Comparison of ENCODE assay signal across 16 cellular contexts in genomic region chr3:188126931-188127330, GRCh38. TPM values are rescaled to one million over a fixed set of nuclear protein-coding genes. Genes with fewer than 3 reads are reported as not detected.
DNase-seq lines count a peak whose midpoint lies in the region; ATAC-seq and TF ChIP-seq lines count a peak whose summit lies in the region.
"Had no signal": no experiment of that assay in that cellular context is flagged by ENCODE, and none has a peak within 500 bp of the region (broad histone marks: within the 10 kb centered on the region; RNA-seq: fewer than 3 reads in every experiment).

No MANE protein-coding gene starts in this region.

- intact Hi-C loops in Right ventricle myocardium inferior (cut with DNase I) (no loop called here), cardiac septum (cut with DNase I) (no loop called here), psoas muscle (cut with DNase I) (no loop called here), aorta (cut with DNase I) (loop anchor here in 1 of 2 donors (5.0 kb wide), 1 partner anchor 65 kb away; no protein-coding TSS in a partner anchor)

- ATAC-seq in Right ventricle myocardium inferior = peak; percentile 89
- ATAC-seq in psoas muscle = peak; percentile 13 to 38 (median 36)
- ATAC-seq in aorta (ENCODE audit: low FRiP score) = no peak
- no peak for ATAC-seq in HG03432 (IDR thresholded peaks at IDR 0.05; ENCODE audit: unreplicated experiment)

- H3K36me3 ChIP-seq in right atrium auricular region (no peaks in the 10 kb centered on the region), psoas muscle (ENCODE audit: insufficient read depth in 1 of 2, low read depth in 1 of 2) (no peaks in the 10 kb centered on the region), aorta (ENCODE audit: control insufficient read depth in 1 of 2, insufficient read depth in 2 of 2, low read length in 1 of 2) (no peaks in the 10 kb centered on the region)

- H3K27me3 ChIP-seq in right atrium auricular region = no peaks in the 10 kb centered on the region
- H3K27me3 ChIP-seq in psoas muscle (ENCODE audit: insufficient read depth in 3 of 3, low read length in 2 of 3) = no peaks in the 10 kb centered on the region
- H3K27me3 ChIP-seq in aorta (ENCODE audit: control insufficient read depth in 1 of 2, insufficient read depth in 2 of 2, low read length in 1 of 2) = no peaks in the 10 kb centered on the region

- peaks cover 8% of the 10 kb centered on the region for H3K4me1 Mint-ChIP-seq in T-helper 2 cell treated with Interferon-gamma antibody and Interleukin-4, amounts not matched to agents 5 μg/mL and 100 μg/mL, for 36 hours (ENCODE audit: low read depth)

- H3K27ac ChIP-seq in right atrium auricular region (peak overlapping the region; percentile 69 to 76), psoas muscle (peak overlapping the region; percentile 32), aorta (ENCODE audit: low read depth in 1 of 2, low read length in 2 of 2) (peak overlapping the region; percentile 15 to 69)
- H3K27ac ChIP-seq: 22Rv1 had no signal

- DNase-seq in Right ventricle myocardium inferior (ENCODE audit: missing footprints) (no peak), cardiac septum (ENCODE audit: low spot score) (no peak), right atrium auricular region (ENCODE audit: low spot score) (no peak), psoas muscle (no peak), aorta (no peak), SIG-M5 treated with dmso at 0.1 percent for 504 hours (lab: John Stamatoyannopoulos, UW; ENCODE audit: unreplicated experiment) (no peak)
- DNase-seq in T-helper 2 cell treated with Interferon-gamma antibody and Interleukin-4, amounts not matched to agents 5 μg/mL and 100 μg/mL, for 36 hours (ENCODE audit: low spot score) = no peak
- DNase-seq: Calu3; CD4-positive, alpha-beta memory T cell; DMS53; KG1; NCI-H1436 treated with DMSO at 0.1 percent for 48 hours; NCI-H2081; NCI-H510A treated with DMSO at 0.1 percent for 48 hours had no signal

- H3K27me3 Mint-ChIP-seq in T-helper 2 cell treated with Interferon-gamma antibody and Interleukin-4, amounts not matched to agents 5 μg/mL and 100 μg/mL, for 36 hours (ENCODE audit: low read depth) = no peaks in the 10 kb centered on the region
- H3K27me3 Mint-ChIP-seq: CD4-positive, alpha-beta memory T cell had no signal

- H3K4me3 Mint-ChIP-seq in T-helper 2 cell treated with Interferon-gamma antibody and Interleukin-4, amounts not matched to agents 5 μg/mL and 100 μg/mL, for 36 hours = no peak overlapping the region
- H3K4me3 Mint-ChIP-seq: CD4-positive, alpha-beta memory T cell had no signal

- no peaks in the 10 kb centered on the region for H3K9me3 Mint-ChIP-seq in T-helper 2 cell treated with Interferon-gamma antibody and Interleukin-4, amounts not matched to agents 5 μg/mL and 100 μg/mL, for 36 hours
- H3K9me3 Mint-ChIP-seq: CD4-positive, alpha-beta memory T cell had no signal

- WGBS in psoas muscle, 3 donors = 36 to 40% (median 38%) methylated on average over 7 of the region's 7 CpGs
- WGBS in aorta, 2 donors = 18 to 27% methylated on average over 7 of the region's 7 CpGs

- H3K9me3 ChIP-seq in right atrium auricular region = no peaks in the 10 kb centered on the region
- no peaks in the 10 kb centered on the region for H3K9me3 ChIP-seq in psoas muscle
- no peaks in the 10 kb centered on the region for H3K9me3 ChIP-seq in aorta (ENCODE audit: control insufficient read depth, low read length)

- no peaks in the 10 kb centered on the region for H3K36me3 Mint-ChIP-seq in T-helper 2 cell treated with Interferon-gamma antibody and Interleukin-4, amounts not matched to agents 5 μg/mL and 100 μg/mL, for 36 hours (ENCODE audit: low read depth)
- H3K36me3 Mint-ChIP-seq: CD4-positive, alpha-beta memory T cell had no signal

- H3K4me1 ChIP-seq in right atrium auricular region (peaks cover 0 to 12% of the 10 kb centered on the region in 2 donors), psoas muscle (peaks cover 19% of the 10 kb centered on the region), aorta (ENCODE audit: control insufficient read depth in 1 of 2, insufficient read depth in 2 of 2, low read length in 2 of 2) (peaks cover 3% of the 10 kb centered on the region in 2 donors)

- H3K4me3 ChIP-seq in right atrium auricular region (no peak overlapping the region), psoas muscle (no peak overlapping the region), aorta (ENCODE audit: low read length in 2 of 2) (no peak overlapping the region)

- H3K27ac Mint-ChIP-seq in T-helper 2 cell treated with Interferon-gamma antibody and Interleukin-4, amounts not matched to agents 5 μg/mL and 100 μg/mL, for 36 hours = no peak overlapping the region
- H3K27ac Mint-ChIP-seq: CD4-positive, alpha-beta memory T cell had no signal

- TF ChIP-seq CTCF in right atrium auricular region (IDR thresholded peaks at IDR 0.05) = no peak
- no peak for TF ChIP-seq CTCF in psoas muscle (IDR thresholded peaks at IDR 0.05)

RNA-seq across cellular contexts. Expression of gene LPP, which starts 27.0 kb away (rescaled TPM):
- total RNA-seq in Right ventricle myocardium inferior (114 TPM), cardiac septum (145 TPM), right atrium auricular region (100 to 1,000 TPM; 117 to 186 TPM), psoas muscle (10 to 100 TPM; 42.8 to 80.3 (median 58.3) TPM), aorta (1,000 to 10,000 TPM in 1 of 2 donors, 100 to 1,000 TPM in 1; 995 to 2,536 TPM)
- polyA plus RNA-seq in psoas muscle (1 to 10 TPM; 2.6 to 8.7 (median 3.1) TPM), aorta (10 to 100 TPM; 37.7 to 58.8 TPM)

Comparison
In these comparisons a context has a peak if more than half of its experiments do, and no peak if none do; other contexts are left out.
1. ATAC-seq: peak in Right ventricle myocardium inferior (single experiment) and psoas muscle (4 of 4); none in aorta (single experiment) and HG03432 (single experiment).
2. Peak in every context shown above with its lines, with median percentiles within 50 percentile points of each other: H3K27ac ChIP-seq.